ENCODE assay signal across 8 cellular contexts in the genomic region with DNA sequence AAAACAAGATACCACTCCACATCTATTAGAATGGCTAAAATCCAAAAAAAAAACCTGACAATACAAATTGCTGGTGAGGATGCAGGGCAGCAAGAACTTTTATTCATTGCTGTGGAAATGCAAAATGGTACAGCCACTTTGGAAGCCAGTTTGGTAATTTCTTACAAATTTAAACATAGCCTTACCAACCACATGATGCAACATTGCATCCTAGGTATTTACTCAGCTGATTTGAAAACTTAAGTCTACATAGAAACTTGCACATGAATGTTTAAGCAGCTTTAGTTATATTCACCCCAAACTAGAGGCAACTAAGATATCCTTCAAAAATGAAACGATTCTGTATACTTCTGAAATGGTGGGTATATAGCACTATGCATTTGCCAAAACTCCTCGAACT.
"Had no signal": no experiment of that assay in that cellular context is flagged by ENCODE, and none has a peak within 500 bp of the region (broad histone marks: within the 10 kb centered on the region; RNA-seq: fewer than 3 reads in every experiment).

No MANE protein-coding gene starts in this region.

- H3K4me3 ChIP-seq: GM12878 had no signal

- FAIRE-seq: G401.6, GM12878, GM12891, GM12892, GM18507, GM19239 had no signal

- ATAC-seq: GM12878 had no signal

- DNase-seq: GDM1, GF-D8 had no signal
